Comparison of ENCODE assay signal across 4 cellular contexts in the genomic region with DNA sequence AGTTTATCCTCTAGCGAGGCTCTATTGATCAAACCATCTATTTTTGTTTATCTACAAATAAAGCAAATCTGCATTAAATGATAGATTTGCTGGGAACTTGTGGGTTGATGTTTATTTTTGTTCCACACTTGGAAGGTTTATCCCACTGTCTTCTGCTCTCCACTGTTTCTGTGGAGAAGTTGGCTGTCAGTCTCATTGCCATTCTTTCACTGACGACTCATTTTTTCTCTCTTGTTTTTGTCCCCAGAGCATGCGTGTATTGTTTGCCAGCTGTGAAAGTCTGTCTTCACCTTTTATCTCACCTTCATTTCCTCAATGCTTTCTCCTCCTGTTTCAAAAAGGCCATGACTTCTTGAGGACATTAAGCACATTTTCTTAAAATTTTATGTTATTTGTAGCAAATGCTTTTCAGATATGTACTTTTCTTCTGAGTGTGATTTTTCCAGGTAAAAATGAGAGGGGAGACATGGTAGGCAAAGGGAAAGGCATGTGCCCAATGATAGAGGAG.
TF ChIP-seq lines count a peak whose summit lies in the region.

No MANE protein-coding gene starts in this region.

TF ChIP-seq in SK-N-SH treated with all-trans-retinoic acid at 6 μM for 48 hours, 23 proteins besides CTCF, POLR2A, EP300 and RAD21 (continued from another document):
- TF ChIP-seq ZFP30 (CRISPR knock-in tag; IDR thresholded peaks at IDR 0.05), result 0 out of 2 replicates have a peak, but pooled peaks have one; percentile 39
- TF ChIP-seq POU6F1 (CRISPR knock-in tag; IDR thresholded peaks at IDR 0.05; ENCODE audit: borderline replicate concordance, low read depth), result no peak
- no peak for TF ChIP-seq ZNF8 (CRISPR knock-in tag; IDR thresholded peaks at IDR 0.05)
- no peak for TF ChIP-seq SNAI2 (CRISPR knock-in tag; IDR thresholded peaks at IDR 0.05)
- no peak for TF ChIP-seq ARNTL (CRISPR knock-in tag; IDR thresholded peaks at IDR 0.05; ENCODE audit: borderline replicate concordance, low read depth)

TF ChIP-seq in SK-N-SH, 30 proteins besides CTCF, POLR2A, EP300 and RAD21 (continued from another document and continues in another):
- TF ChIP-seq, protein P1, sequence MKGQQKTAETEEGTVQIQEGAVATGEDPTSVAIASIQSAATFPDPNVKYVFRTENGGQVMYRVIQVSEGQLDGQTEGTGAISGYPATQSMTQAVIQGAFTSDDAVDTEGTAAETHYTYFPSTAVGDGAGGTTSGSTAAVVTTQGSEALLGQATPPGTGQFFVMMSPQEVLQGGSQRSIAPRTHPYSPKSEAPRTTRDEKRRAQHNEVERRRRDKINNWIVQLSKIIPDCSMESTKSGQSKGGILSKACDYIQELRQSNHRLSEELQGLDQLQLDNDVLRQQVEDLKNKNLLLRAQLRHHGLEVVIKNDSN (IDR thresholded peaks at IDR 0.05; ENCODE audit: borderline replicate concordance, low read depth), result no peak
- TF ChIP-seq NRF1 (IDR thresholded peaks at IDR 0.05; ENCODE audit: low read depth, low read length) (no peak), POLR2AphosphoS5 (IDR thresholded peaks at IDR 0.05; ENCODE audit: low read depth, low read length) (no peak), GATA2 (CRISPR knock-in tag; IDR thresholded peaks at IDR 0.05) (no peak), YY1 (IDR thresholded peaks at IDR 0.05; ENCODE audit: low read depth) (no peak), TAF1 (IDR thresholded peaks at IDR 0.05; ENCODE audit: borderline replicate concordance, low read depth, low read length) (no peak), MXI1 (IDR thresholded peaks at IDR 0.05; ENCODE audit: low read depth, low read length) (no peak), FOSL2 (IDR thresholded peaks at IDR 0.05; ENCODE audit: borderline replicate concordance, low read depth) (no peak), RXRA (IDR thresholded peaks at IDR 0.05; ENCODE audit: borderline replicate concordance, low read depth) (no peak), CHD2 (IDR thresholded peaks at IDR 0.05; ENCODE audit: low read length, partially characterized antibody) (no peak), PBX3 (IDR thresholded peaks at IDR 0.05) (no peak), ZBTB33 (IDR thresholded peaks at IDR 0.05; ENCODE audit: borderline replicate concordance, low read depth) (no peak), MEF2A (IDR thresholded peaks at IDR 0.05; ENCODE audit: borderline replicate concordance, low read depth) (no peak), TEAD4 (IDR thresholded peaks at IDR 0.05; ENCODE audit: borderline replicate concordance, insufficient read depth) (no peak)
- TF ChIP-seq, protein P2, sequence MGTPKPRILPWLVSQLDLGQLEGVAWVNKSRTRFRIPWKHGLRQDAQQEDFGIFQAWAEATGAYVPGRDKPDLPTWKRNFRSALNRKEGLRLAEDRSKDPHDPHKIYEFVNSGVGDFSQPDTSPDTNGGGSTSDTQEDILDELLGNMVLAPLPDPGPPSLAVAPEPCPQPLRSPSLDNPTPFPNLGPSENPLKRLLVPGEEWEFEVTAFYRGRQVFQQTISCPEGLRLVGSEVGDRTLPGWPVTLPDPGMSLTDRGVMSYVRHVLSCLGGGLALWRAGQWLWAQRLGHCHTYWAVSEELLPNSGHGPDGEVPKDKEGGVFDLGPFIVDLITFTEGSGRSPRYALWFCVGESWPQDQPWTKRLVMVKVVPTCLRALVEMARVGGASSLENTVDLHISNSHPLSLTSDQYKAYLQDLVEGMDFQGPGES (IDR thresholded peaks at IDR 0.05; ENCODE audit: low read depth, low read length), result no peak

TF ChIP-seq in HEK293, 187 proteins besides CTCF, POLR2A, EP300 and RAD21:
- peak; percentile 45; the same call in 1 of the 2 replicates for TF ChIP-seq ZNF585B (tag by site-specific recombination; IDR thresholded peaks at IDR 0.05)
- no peak for TF ChIP-seq ZNF76 (tag by site-specific recombination; IDR thresholded peaks at IDR 0.05; ENCODE audit: borderline replicate concordance, low read depth)
- TF ChIP-seq SETDB1 (IDR thresholded peaks at IDR 0.05; ENCODE audit: insufficient read length, low read length), result peak; percentile 82
- TF ChIP-seq ZNF600 (tag by site-specific recombination; IDR thresholded peaks at IDR 0.05), result no peak
- TF ChIP-seq, protein P3, sequence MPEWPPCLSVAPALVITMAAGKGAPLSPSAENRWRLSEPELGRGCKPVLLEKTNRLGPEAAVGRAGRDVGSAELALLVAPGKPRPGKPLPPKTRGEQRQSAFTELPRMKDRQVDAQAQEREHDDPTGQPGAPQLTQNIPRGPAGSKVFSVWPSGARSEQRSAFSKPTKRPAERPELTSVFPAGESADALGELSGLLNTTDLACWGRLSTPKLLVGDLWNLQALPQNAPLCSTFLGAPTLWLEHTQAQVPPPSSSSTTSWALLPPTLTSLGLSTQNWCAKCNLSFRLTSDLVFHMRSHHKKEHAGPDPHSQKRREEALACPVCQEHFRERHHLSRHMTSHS (tag by site-specific recombination; IDR thresholded peaks at IDR 0.05), result no peak
- TF ChIP-seq ZNF184 (tag by site-specific recombination; IDR thresholded peaks at IDR 0.05), result no peak
- peak; percentile 93 for TF ChIP-seq ZNF214 (tag by site-specific recombination; IDR thresholded peaks at IDR 0.05; ENCODE audit: borderline replicate concordance)
- peak; percentile 65; the same call in 1 of the 2 replicates for TF ChIP-seq ZNF610 (tag by site-specific recombination; IDR thresholded peaks at IDR 0.05; ENCODE audit: borderline replicate concordance)
- TF ChIP-seq PRDM10 (tag by site-specific recombination; IDR thresholded peaks at IDR 0.05), result no peak
- no peak for TF ChIP-seq KLF10 (tag by site-specific recombination; IDR thresholded peaks at IDR 0.05)
- TF ChIP-seq TRIM28 (IDR thresholded peaks at IDR 0.05; ENCODE audit: borderline replicate concordance, low read length), result peak; percentile 92; the same call in 1 of the 2 replicates
- no peak for TF ChIP-seq ZNF366 (tag by site-specific recombination; conservative IDR thresholded peaks at IDR 0.05)

TF ChIP-seq in K562, 482 proteins besides CTCF, POLR2A, EP300 and RAD21 (continued from another document):
- TF ChIP-seq ZNF280A (IDR thresholded peaks at IDR 0.05; ENCODE audit: low read depth, partially characterized antibody) (peak; percentile 82), TRIM28 (IDR thresholded peaks at IDR 0.05) (peak; percentile 87), TRIM24 (IDR thresholded peaks at IDR 0.05) (peak in 1 of 2 experiments; percentile 30; a peak in 1 of 4 replicates), CBX1 (IDR thresholded peaks at IDR 0.05; ENCODE audit: low read depth) (0 out of 2 replicates have a peak, but pooled peaks have one; percentile 49), THRB (CRISPR knock-in tag; conservative IDR thresholded peaks at IDR 0.05) (no peak), CBX5 (IDR thresholded peaks at IDR 0.05; ENCODE audit: borderline replicate concordance, low read depth) (peak; percentile 93), EHMT2 (IDR thresholded peaks at IDR 0.05) (peak; percentile 69; the same call in 1 of the 2 replicates), SREBF2 (CRISPR knock-in tag; IDR thresholded peaks at IDR 0.05) (no peak)
- TF ChIP-seq, protein P4, sequence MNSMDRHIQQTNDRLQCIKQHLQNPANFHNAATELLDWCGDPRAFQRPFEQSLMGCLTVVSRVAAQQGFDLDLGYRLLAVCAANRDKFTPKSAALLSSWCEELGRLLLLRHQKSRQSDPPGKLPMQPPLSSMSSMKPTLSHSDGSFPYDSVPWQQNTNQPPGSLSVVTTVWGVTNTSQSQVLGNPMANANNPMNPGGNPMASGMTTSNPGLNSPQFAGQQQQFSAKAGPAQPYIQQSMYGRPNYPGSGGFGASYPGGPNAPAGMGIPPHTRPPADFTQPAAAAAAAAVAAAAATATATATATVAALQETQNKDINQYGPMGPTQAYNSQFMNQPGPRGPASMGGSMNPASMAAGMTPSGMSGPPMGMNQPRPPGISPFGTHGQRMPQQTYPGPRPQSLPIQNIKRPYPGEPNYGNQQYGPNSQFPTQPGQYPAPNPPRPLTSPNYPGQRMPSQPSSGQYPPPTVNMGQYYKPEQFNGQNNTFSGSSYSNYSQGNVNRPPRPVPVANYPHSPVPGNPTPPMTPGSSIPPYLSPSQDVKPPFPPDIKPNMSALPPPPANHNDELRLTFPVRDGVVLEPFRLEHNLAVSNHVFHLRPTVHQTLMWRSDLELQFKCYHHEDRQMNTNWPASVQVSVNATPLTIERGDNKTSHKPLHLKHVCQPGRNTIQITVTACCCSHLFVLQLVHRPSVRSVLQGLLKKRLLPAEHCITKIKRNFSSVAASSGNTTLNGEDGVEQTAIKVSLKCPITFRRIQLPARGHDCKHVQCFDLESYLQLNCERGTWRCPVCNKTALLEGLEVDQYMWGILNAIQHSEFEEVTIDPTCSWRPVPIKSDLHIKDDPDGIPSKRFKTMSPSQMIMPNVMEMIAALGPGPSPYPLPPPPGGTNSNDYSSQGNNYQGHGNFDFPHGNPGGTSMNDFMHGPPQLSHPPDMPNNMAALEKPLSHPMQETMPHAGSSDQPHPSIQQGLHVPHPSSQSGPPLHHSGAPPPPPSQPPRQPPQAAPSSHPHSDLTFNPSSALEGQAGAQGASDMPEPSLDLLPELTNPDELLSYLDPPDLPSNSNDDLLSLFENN (IDR thresholded peaks at IDR 0.05; ENCODE audit: low read depth in 2 of 2, low read length in 2 of 2), result no peak
